12 cellular contexts compared by ENCODE assay signal in genomic region chrX:24619647-24620046, GRCh38. TPM values are rescaled to one million over a fixed set of nuclear protein-coding genes. Genes with fewer than 3 reads are reported as not detected.
DNase-seq lines count a peak whose midpoint lies in the region; ATAC-seq and TF ChIP-seq lines count a peak whose summit lies in the region.
"Had no signal": no experiment of that assay in that cellular context is flagged by ENCODE, and none has a peak within 500 bp of the region (broad histone marks: within the 10 kb centered on the region; RNA-seq: fewer than 3 reads in every experiment).

No MANE protein-coding gene starts in this region.

- H3K9me3 Mint-ChIP-seq in brain = peaks cover 0 to 2% (median 0%) of the 10 kb centered on the region in 5 experiments
- H3K9me3 Mint-ChIP-seq: activated T-helper 17 cell treated with anti-CD3 and anti-CD28 coated beads, Interleukin-2, amount 50 U/mL, for 72 hours; stimulated activated memory B cell treated with anti-CD40 and anti-IgM and Interleukin-4, amounts not matched to agents 10 μg/mL and 1 μg/mL and 100 μg/mL, for 72 hours had no signal

- TF ChIP-seq CTCF in brain (conservative IDR thresholded peaks at IDR 0.05) (no peak), esophagus squamous epithelium (IDR thresholded peaks at IDR 0.05) (no peak)

- no peak overlapping the region for H3K4me3 ChIP-seq in esophagus squamous epithelium

- H3K9me3 ChIP-seq in esophagus squamous epithelium = no peaks in the 10 kb centered on the region

- ATAC-seq in HG03520 (IDR thresholded peaks at IDR 0.05; ENCODE audit: unreplicated experiment) (no peak), HG03342 (IDR thresholded peaks at IDR 0.05; ENCODE audit: unreplicated experiment) (no peak)
- ATAC-seq: activated T-helper 17 cell treated with anti-CD3 and anti-CD28 coated beads, Interleukin-2, amount 50 U/mL, for 72 hours; stimulated activated memory B cell treated with anti-CD40 and anti-IgM and Interleukin-4, amounts not matched to agents 10 μg/mL and 1 μg/mL and 100 μg/mL, for 72 hours had no signal

- no peak overlapping the region for H3K27ac ChIP-seq in esophagus squamous epithelium

- H3K4me1 ChIP-seq in esophagus squamous epithelium = no peaks in the 10 kb centered on the region

- no peaks in the 10 kb centered on the region for H3K27me3 ChIP-seq in esophagus squamous epithelium

- peaks cover 35% of the 10 kb centered on the region for H3K4me1 Mint-ChIP-seq in brain
- H3K4me1 Mint-ChIP-seq: activated T-helper 17 cell treated with anti-CD3 and anti-CD28 coated beads, Interleukin-2, amount 50 U/mL, for 72 hours; stimulated activated memory B cell treated with anti-CD40 and anti-IgM and Interleukin-4, amounts not matched to agents 10 μg/mL and 1 μg/mL and 100 μg/mL, for 72 hours had no signal

- H3K36me3 ChIP-seq in esophagus squamous epithelium = no peaks in the 10 kb centered on the region

- WGBS in esophagus squamous epithelium, 2 donors = 0 to 55% methylated on average over 1 to 2 of the region's 5 CpGs

- H3K4me3 Mint-ChIP-seq in brain = no peak overlapping the region
- H3K4me3 Mint-ChIP-seq: activated T-helper 17 cell treated with anti-CD3 and anti-CD28 coated beads, Interleukin-2, amount 50 U/mL, for 72 hours; stimulated activated memory B cell treated with anti-CD40 and anti-IgM and Interleukin-4, amounts not matched to agents 10 μg/mL and 1 μg/mL and 100 μg/mL, for 72 hours had no signal

- H3K27me3 Mint-ChIP-seq in brain = no peaks in the 10 kb centered on the region
- H3K27me3 Mint-ChIP-seq: activated T-helper 17 cell treated with anti-CD3 and anti-CD28 coated beads, Interleukin-2, amount 50 U/mL, for 72 hours had no signal

- TF ChIP-seq POLR2A in esophagus squamous epithelium (IDR thresholded peaks at IDR 0.05) = no peak

- peaks cover 36% of the 10 kb centered on the region for H3K36me3 Mint-ChIP-seq in brain
- H3K36me3 Mint-ChIP-seq: stimulated activated memory B cell treated with anti-CD40 and anti-IgM and Interleukin-4, amounts not matched to agents 10 μg/mL and 1 μg/mL and 100 μg/mL, for 72 hours had no signal

- peak overlapping the region in 3 of 5 experiments; percentile 63 to 86 (median 68) for H3K27ac Mint-ChIP-seq in brain
- H3K27ac Mint-ChIP-seq: activated T-helper 17 cell treated with anti-CD3 and anti-CD28 coated beads, Interleukin-2, amount 50 U/mL, for 72 hours; stimulated activated memory B cell treated with anti-CD40 and anti-IgM and Interleukin-4, amounts not matched to agents 10 μg/mL and 1 μg/mL and 100 μg/mL, for 72 hours had no signal

- intact Hi-C loops in esophagus squamous epithelium (cut with DNase I) = no loop called here

- DNase-seq in DMS53 (lab: John Stamatoyannopoulos, UW) = peak; percentile 55
- DNase-seq in MV-4-11 (lab: John Stamatoyannopoulos, UW) = peak; percentile 21
- peak; percentile 14 for DNase-seq in non-pigmented ciliary epithelial cell (ENCODE audit: low read depth)
- no peak for DNase-seq in esophagus squamous epithelium (lab: John Stamatoyannopoulos, UW)
- DNase-seq in KG1 (lab: John Stamatoyannopoulos, UW) = no peak
- DNase-seq: T-helper 1 cell had no signal

RNA-seq across cellular contexts. Expression of gene PCYT1B, which starts 27.5 kb away (rescaled TPM):
- polyA plus RNA-seq in brain (ENCODE audit: insufficient read depth, low read depth, low replicate concordance) = 15.6 TPM
- 1 to 10 TPM in 3 of 4 donors, under 1 TPM in 1; 0.13 to 3.5 (median 1.7) TPM for total RNA-seq in esophagus squamous epithelium
- total RNA-seq: glomerular endothelial cell had no signal

Comparison
In these comparisons a context has a peak if more than half of its experiments do, and no peak if none do; other contexts are left out.
1. DNase-seq: peak in DMS53 (single experiment), MV-4-11 (single experiment) and non-pigmented ciliary epithelial cell (single experiment); none in esophagus squamous epithelium (single experiment) and KG1 (single experiment).